Comparison of ENCODE assay signal across 5 cellular contexts in the genomic region with DNA sequence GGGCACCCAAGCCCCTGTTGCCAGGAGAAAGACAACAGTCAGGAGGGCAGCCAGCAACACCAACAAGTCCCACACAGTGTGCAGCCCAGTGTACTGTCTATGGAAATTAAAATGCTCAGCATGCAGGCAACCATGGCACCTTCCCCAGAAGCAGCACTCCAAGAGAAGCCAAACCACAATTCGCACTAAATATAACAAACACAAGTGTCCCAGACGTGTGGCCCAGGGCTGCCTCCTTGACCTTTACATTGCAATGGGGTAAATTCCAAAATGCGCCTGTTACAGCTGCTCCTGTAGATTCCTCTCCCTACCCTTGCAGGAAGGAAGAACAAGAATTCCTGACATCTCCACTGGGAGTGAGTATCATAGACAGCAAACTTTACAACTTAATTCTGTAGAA.
"Had no signal": no experiment of that assay in that cellular context is flagged by ENCODE, and none has a peak within 500 bp of the region (broad histone marks: within the 10 kb centered on the region; RNA-seq: fewer than 3 reads in every experiment).

No MANE protein-coding gene starts in this region.

- DNase-seq: IMR-90, KBM-7 had no signal

- ATAC-seq: HepG2, K562 had no signal

- H3K27ac ChIP-seq: HL-60 had no signal

- H3K4me3 ChIP-seq: K562 had no signal
